22 cellular contexts compared by ENCODE assay signal in genomic region chr13:97248243-97248642, GRCh38. TPM values are rescaled to one million over a fixed set of nuclear protein-coding genes. Genes with fewer than 3 reads are reported as not detected.
DNase-seq lines count a peak whose midpoint lies in the region; ATAC-seq and TF ChIP-seq lines count a peak whose summit lies in the region.
"Had no signal": no experiment of that assay in that cellular context is flagged by ENCODE, and none has a peak within 500 bp of the region (broad histone marks: within the 10 kb centered on the region; RNA-seq: fewer than 3 reads in every experiment).

No MANE protein-coding gene starts in this region.

- no peaks in the 10 kb centered on the region for H3K9me3 Mint-ChIP-seq in endodermal cell
- H3K9me3 Mint-ChIP-seq in H9 = no peaks in the 10 kb centered on the region
- H3K9me3 Mint-ChIP-seq: neural crest cell; T-helper 1 cell treated with Interleukin-12 subunit alpha and Interleukin-12 subunit beta and Interleukin-4 antibody, amounts not matched to agents 30 μg/mL and 1 μg/mL, for 36 hours had no signal

- no peak overlapping the region for H2AFZ ChIP-seq in H9 (ENCODE audit: low read length)

- H3K4me3 Mint-ChIP-seq in endodermal cell = no peak overlapping the region
- no peak overlapping the region for H3K4me3 Mint-ChIP-seq in H9
- H3K4me3 Mint-ChIP-seq: B cell; neural crest cell; T-helper 1 cell treated with Interleukin-12 subunit alpha and Interleukin-12 subunit beta and Interleukin-4 antibody, amounts not matched to agents 30 μg/mL and 1 μg/mL, for 36 hours had no signal

- H4K20me1 ChIP-seq in H9 (ENCODE audit: control insufficient read depth, insufficient read depth, insufficient read length) = no peaks in the 10 kb centered on the region

- DNase-seq in NCI-H2171 treated with DMSO at 0.1 percent for 48 hours (lab: John Stamatoyannopoulos, UW) = peak; percentile 50
- no peak for DNase-seq in NCI-H2171 (lab: John Stamatoyannopoulos, UW)
- no peak for DNase-seq in esophagus muscularis mucosa (ENCODE audit: extremely low spot score)
- no peak for DNase-seq in psoas muscle
- no peak for DNase-seq in upper lobe of right lung
- no peak for DNase-seq in endodermal cell
- DNase-seq in H9 = no peak
- DNase-seq in NCI-H1694 (lab: John Stamatoyannopoulos, UW) = no peak
- DNase-seq: 8988T; activated CD4-positive, alpha-beta T cell treated with anti-CD3 and anti-CD28 coated beads, Interleukin-2, amount 50 U/mL, for 4 hours; activated naive CD4-positive, alpha-beta T cell; activated T-cell treated with anti-CD3 and anti-CD28 coated beads for 4 hours; Caco-2; colonic mucosa; foreskin keratinocyte; NCI-H1105 had no signal

- no peak for TF ChIP-seq EP300 in esophagus muscularis mucosa (IDR thresholded peaks at IDR 0.05)

- no peak overlapping the region for H2BK120ac ChIP-seq in H9 (ENCODE audit: low read depth, low read length, poor library complexity, severe bottlenecking)

- H3T11ph ChIP-seq in H9 (ENCODE audit: low read length) = no peak overlapping the region

- intact Hi-C loops in esophagus muscularis mucosa (cut with DNase I) = no loop called here
- intact Hi-C loops in psoas muscle (cut with DNase I) = no loop called here
- intact Hi-C loops in upper lobe of right lung (cut with DNase I) = no loop called here

- TF ChIP-seq POLR2A in esophagus muscularis mucosa (IDR thresholded peaks at IDR 0.05; ENCODE audit: low read depth) = no peak

- H3K9ac ChIP-seq in endodermal cell (ENCODE audit: extremely low read depth, low read length, poor library complexity, severe bottlenecking) (no peak overlapping the region), H9 (ENCODE audit: extremely low read depth, insufficient read length, low read length) (no peak overlapping the region)

- H3K36me3 ChIP-seq in esophagus muscularis mucosa = no peaks in the 10 kb centered on the region
- H3K36me3 ChIP-seq in psoas muscle (ENCODE audit: insufficient read depth in 1 of 2, low read depth in 1 of 2) = no peaks in the 10 kb centered on the region
- no peaks in the 10 kb centered on the region for H3K36me3 ChIP-seq in upper lobe of right lung
- no peaks in the 10 kb centered on the region for H3K36me3 ChIP-seq in endodermal cell (ENCODE audit: control insufficient read depth, insufficient read depth, low read length)
- H3K36me3 ChIP-seq: colonic mucosa, prostate gland, suprapubic skin had no signal

- TF ChIP-seq CTCF in esophagus muscularis mucosa (IDR thresholded peaks at IDR 0.05) = no peak
- no peak for TF ChIP-seq CTCF in psoas muscle (IDR thresholded peaks at IDR 0.05)
- TF ChIP-seq CTCF in upper lobe of right lung (IDR thresholded peaks at IDR 0.05) = no peak
- no peak for TF ChIP-seq CTCF in endodermal cell (conservative IDR thresholded peaks at IDR 0.05)
- TF ChIP-seq CTCF in H9 (conservative IDR thresholded peaks at IDR 0.05) = no peak

- H3K27me3 ChIP-seq in esophagus muscularis mucosa (no peaks in the 10 kb centered on the region), psoas muscle (ENCODE audit: insufficient read depth in 3 of 3, low read length in 2 of 3) (no peaks in the 10 kb centered on the region), upper lobe of right lung (no peaks in the 10 kb centered on the region), endodermal cell (ENCODE audit: control insufficient read depth, insufficient read depth, low read length, poor library complexity, severe bottlenecking) (peaks cover 30% of the 10 kb centered on the region), H9 (ENCODE audit: insufficient read depth, low read length) (no peaks in the 10 kb centered on the region)
- H3K27me3 ChIP-seq: colonic mucosa, foreskin keratinocyte, SJCRH30, suprapubic skin had no signal

- no peak overlapping the region for H4K5ac ChIP-seq in H9 (ENCODE audit: insufficient read length, low read depth, low read length)

- no peak overlapping the region for H2BK12ac ChIP-seq in H9 (ENCODE audit: insufficient read length, low read depth, low read length)

- H2AK5ac ChIP-seq in H9 (ENCODE audit: insufficient read length, low read length) = no peak overlapping the region

- no peak overlapping the region for H3K4ac ChIP-seq in H9 (ENCODE audit: low read depth, low read length)

- ATAC-seq in psoas muscle (peak; percentile 44 to 63 (median 53)), upper lobe of right lung (no peak)
- ATAC-seq: foreskin keratinocyte had no signal

- no peak overlapping the region for H3K4me2 ChIP-seq in H9 (ENCODE audit: insufficient read depth, insufficient read length, low read length)

- no peaks in the 10 kb centered on the region for H3K79me1 ChIP-seq in H9 (ENCODE audit: insufficient read depth, low read depth, low read length, poor library complexity, severe bottlenecking)

- H3K27ac Mint-ChIP-seq in endodermal cell (no peak overlapping the region), H9 (no peak overlapping the region)
- H3K27ac Mint-ChIP-seq: B cell; T-helper 1 cell treated with Interleukin-12 subunit alpha and Interleukin-12 subunit beta and Interleukin-4 antibody, amounts not matched to agents 30 μg/mL and 1 μg/mL, for 36 hours had no signal

- no peak overlapping the region for H4K8ac ChIP-seq in H9 (replicated peaks; ENCODE audit: insufficient read length, low read depth, low read length)

- no peaks in the 10 kb centered on the region for H3K79me2 ChIP-seq in H9 (ENCODE audit: insufficient read depth, low read length)

- H3K23me2 ChIP-seq in H9 (ENCODE audit: insufficient read length, low read depth, low read length, poor library complexity, severe bottlenecking) = no peaks in the 10 kb centered on the region

- no peak overlapping the region for H3K23ac ChIP-seq in H9 (ENCODE audit: insufficient read length, low read depth, low read length)

- H2BK5ac ChIP-seq in H9 (ENCODE audit: insufficient read length, low read length) = no peak overlapping the region

- no peak overlapping the region for H3K4me3 ChIP-seq in esophagus muscularis mucosa
- H3K4me3 ChIP-seq in psoas muscle = no peak overlapping the region
- H3K4me3 ChIP-seq in upper lobe of right lung = no peak overlapping the region
- no peak overlapping the region for H3K4me3 ChIP-seq in endodermal cell (ENCODE audit: low read length)
- H3K4me3 ChIP-seq: colonic mucosa, prostate gland, SJCRH30, suprapubic skin had no signal

- peaks cover 37% of the 10 kb centered on the region for H3K27me3 Mint-ChIP-seq in endodermal cell (ENCODE audit: insufficient read depth)
- peaks cover 55% of the 10 kb centered on the region for H3K27me3 Mint-ChIP-seq in H9 (ENCODE audit: low read depth)
- H3K27me3 Mint-ChIP-seq: B cell had no signal

- H3K56ac ChIP-seq in H9 (ENCODE audit: insufficient read length, low read depth, low read length) = no peak overlapping the region

- no peak overlapping the region for H3K18ac ChIP-seq in H9 (ENCODE audit: insufficient read length, low read depth, low read length)

- no peak overlapping the region for H4K91ac ChIP-seq in H9 (ENCODE audit: insufficient read length, low read depth, low read length)

- H3K4me1 ChIP-seq in esophagus muscularis mucosa (peaks cover 71 to 96% (median 83%) of the 10 kb centered on the region in 4 donors), psoas muscle (peaks cover 90% of the 10 kb centered on the region), upper lobe of right lung (peaks cover 65% of the 10 kb centered on the region), endodermal cell (ENCODE audit: control insufficient read depth, insufficient read depth, low read length) (no peaks in the 10 kb centered on the region), H9 (ENCODE audit: insufficient read depth, low read length) (no peaks in the 10 kb centered on the region; the same call in 1 of the 2 replicates)
- H3K4me1 ChIP-seq: colonic mucosa, prostate gland had no signal

- H2BK15ac ChIP-seq in H9 (ENCODE audit: low read depth, low read length) = no peak overlapping the region

- H3K36me3 Mint-ChIP-seq in endodermal cell (ENCODE audit: low read depth) (no peaks in the 10 kb centered on the region), H9 (ENCODE audit: insufficient read depth in 1 of 3, low read depth in 3 of 3) (no peaks in the 10 kb centered on the region)

- H3K14ac ChIP-seq in H9 (ENCODE audit: insufficient read depth, low read length) = no peak overlapping the region

- H3K27ac ChIP-seq in esophagus muscularis mucosa (replicated peaks in 1 of 4) (peak overlapping the region; percentile 75 to 79 (median 76)), psoas muscle (peak overlapping the region; percentile 73), upper lobe of right lung (peak overlapping the region; percentile 14), endodermal cell (ENCODE audit: low read depth, low read length) (no peak overlapping the region), H9 (ENCODE audit: insufficient read length, low read depth, low read length) (no peak overlapping the region)
- H3K27ac ChIP-seq: colonic mucosa, foreskin keratinocyte, SJCRH30, suprapubic skin had no signal

- no peak overlapping the region for H2BK20ac ChIP-seq in H9 (ENCODE audit: low read depth, low read length, poor library complexity, severe bottlenecking)

- peaks cover 2% of the 10 kb centered on the region for H3K4me1 Mint-ChIP-seq in endodermal cell
- H3K4me1 Mint-ChIP-seq in H9 = peaks cover 0 to 10% of the 10 kb centered on the region in 2 experiments; a peak in 2 of 4 replicates

- 96% methylated on average over 6 of the region's 6 CpGs for WGBS in esophagus muscularis mucosa
- 52 to 72% (median 63%) methylated on average over 6 of the region's 6 CpGs for WGBS in psoas muscle, 3 donors
- 94 to 100% methylated on average over 1 to 5 of the region's 6 CpGs for WGBS in endodermal cell (ENCODE audit: insufficient coverage in 1 of 2, insufficient read length in 1 of 2), 2 experiments
- WGBS in H9 (ENCODE audit: extremely low coverage, insufficient read length, low lambda C conversion rate) = no CpG with 5 or more reads among the region's 6 CpGs

- H3K9me3 ChIP-seq in esophagus muscularis mucosa = no peaks in the 10 kb centered on the region
- H3K9me3 ChIP-seq in psoas muscle = no peaks in the 10 kb centered on the region
- H3K9me3 ChIP-seq in upper lobe of right lung = no peaks in the 10 kb centered on the region
- no peaks in the 10 kb centered on the region for H3K9me3 ChIP-seq in endodermal cell (ENCODE audit: control insufficient read depth, low read length)
- H3K9me3 ChIP-seq in H9 (ENCODE audit: control insufficient read depth, low read depth, low read length) = no peaks in the 10 kb centered on the region
- H3K9me3 ChIP-seq: Caco-2, colonic mucosa, prostate gland, SJCRH30, suprapubic skin had no signal

RNA-seq across cellular contexts. Expression of gene MBNL2, which starts 26.1 kb away (rescaled TPM):
- total RNA-seq in esophagus muscularis mucosa (100 to 1,000 TPM in 2 of 4 donors, 10 to 100 TPM in 2; 92.8 to 132 (median 101) TPM), psoas muscle (10 to 100 TPM; 54.3 to 93.1 (median 77.8) TPM), upper lobe of right lung (60.6 TPM), endodermal cell (1 to 10 TPM; 1.7 to 3.3 TPM), H9 (2021) (0.17 and 0.22 TPM in 2 replicates)
- polyA plus RNA-seq in psoas muscle = 10 to 100 TPM; 13.3 to 61.9 (median 27.4) TPM
- 22.0 TPM for polyA plus RNA-seq in endodermal cell (2013, experiment 1 of 2)
- 22.7 TPM for polyA plus RNA-seq in endodermal cell (2013, experiment 2 of 2)

Comparison
In these comparisons a context has a peak if more than half of its experiments do, and no peak if none do; other contexts are left out.
1. H3K27ac ChIP-seq: peak in esophagus muscularis mucosa (4 of 4), psoas muscle (single experiment) and upper lobe of right lung (single experiment); none in endodermal cell (single experiment) and H9 (single experiment).
2. RNA of gene MBNL2, which starts 26.1 kb away (total RNA-seq): 92.8 to 132 TPM in esophagus muscularis mucosa, 54.3 to 93.1 TPM in psoas muscle and 60.6 TPM in upper lobe of right lung (single experiment); 1.7 to 3.3 TPM in endodermal cell and 0.17 to 0.22 TPM in H9; every median in the first group is over 10 times any median in the second.